Comparison of ENCODE assay signal across 1 cellular context in genomic region chr1:8742022-8742924, GRCh38.
TF ChIP-seq lines count a peak whose summit lies in the region.

No MANE protein-coding gene starts in this region.

TF ChIP-seq in HepG2, 621 proteins besides CTCF, POLR2A, EP300 and RAD21 (continued from another document and continues in another):
- TF ChIP-seq KAT2B (IDR thresholded peaks at IDR 0.05; ENCODE audit: borderline replicate concordance, low read depth, low read length), result peak; percentile 86
- 0 out of 2 replicates have a peak, but pooled peaks have one; percentile 65 for TF ChIP-seq ZNF292 (CRISPR knock-in tag; IDR thresholded peaks at IDR 0.05; ENCODE audit: borderline replicate concordance, low read depth)
- TF ChIP-seq ELF1 (CRISPR knock-in tag; IDR thresholded peaks at IDR 0.05), result no peak
- peak; percentile 76 for TF ChIP-seq MAX (IDR thresholded peaks at IDR 0.05)
- TF ChIP-seq ARNTL (CRISPR knock-in tag; IDR thresholded peaks at IDR 0.05), result peak; percentile 69; the same call in 1 of the 2 replicates
- TF ChIP-seq FOXJ3 (CRISPR knock-in tag; IDR thresholded peaks at IDR 0.05; ENCODE audit: borderline replicate concordance), result peak; percentile 100
- TF ChIP-seq FOXP4 (CRISPR knock-in tag; IDR thresholded peaks at IDR 0.05), result peak; percentile 100
- TF ChIP-seq, protein P1, sequence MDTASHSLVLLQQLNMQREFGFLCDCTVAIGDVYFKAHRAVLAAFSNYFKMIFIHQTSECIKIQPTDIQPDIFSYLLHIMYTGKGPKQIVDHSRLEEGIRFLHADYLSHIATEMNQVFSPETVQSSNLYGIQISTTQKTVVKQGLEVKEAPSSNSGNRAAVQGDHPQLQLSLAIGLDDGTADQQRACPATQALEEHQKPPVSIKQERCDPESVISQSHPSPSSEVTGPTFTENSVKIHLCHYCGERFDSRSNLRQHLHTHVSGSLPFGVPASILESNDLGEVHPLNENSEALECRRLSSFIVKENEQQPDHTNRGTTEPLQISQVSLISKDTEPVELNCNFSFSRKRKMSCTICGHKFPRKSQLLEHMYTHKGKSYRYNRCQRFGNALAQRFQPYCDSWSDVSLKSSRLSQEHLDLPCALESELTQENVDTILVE (CRISPR knock-in tag; IDR thresholded peaks at IDR 0.05), result peak; percentile 98
- peak; percentile 100 for TF ChIP-seq GATAD2A (CRISPR knock-in tag; IDR thresholded peaks at IDR 0.05)
- TF ChIP-seq CREM (IDR thresholded peaks at IDR 0.05), result peak; percentile 97
- no peak for TF ChIP-seq CREM (CRISPR knock-in tag; IDR thresholded peaks at IDR 0.05)
- no peak for TF ChIP-seq TFDP1 (CRISPR knock-in tag; IDR thresholded peaks at IDR 0.05; ENCODE audit: borderline replicate concordance)
- no peak for TF ChIP-seq ZFYVE20 (CRISPR knock-in tag; IDR thresholded peaks at IDR 0.05; ENCODE audit: borderline replicate concordance, low read depth)
- TF ChIP-seq ZNF468 (CRISPR knock-in tag; IDR thresholded peaks at IDR 0.05), result peak; percentile 78; the same call in 1 of the 2 replicates
- 0 out of 2 replicates have a peak, but pooled peaks have one; percentile 23 for TF ChIP-seq MAFF (IDR thresholded peaks at IDR 0.05; ENCODE audit: low read depth, low read length)
- TF ChIP-seq ELK4 (CRISPR knock-in tag; IDR thresholded peaks at IDR 0.05; ENCODE audit: borderline replicate concordance), result no peak
- TF ChIP-seq MXI1 (IDR thresholded peaks at IDR 0.05; ENCODE audit: borderline replicate concordance, low read depth, low read length), result peak; percentile 63; the same call in 1 of the 3 replicates
- peak; percentile 99 for TF ChIP-seq RXRB (CRISPR knock-in tag; IDR thresholded peaks at IDR 0.05; ENCODE audit: borderline replicate concordance)
- no peak for TF ChIP-seq CBX1 (IDR thresholded peaks at IDR 0.05; ENCODE audit: low read depth)
- peak; percentile 91; the same call in 1 of the 2 replicates for TF ChIP-seq HOXD1 (CRISPR knock-in tag; IDR thresholded peaks at IDR 0.05)
- peak; percentile 96 for TF ChIP-seq ZFP1 (CRISPR knock-in tag; IDR thresholded peaks at IDR 0.05)
- TF ChIP-seq, protein P2, sequence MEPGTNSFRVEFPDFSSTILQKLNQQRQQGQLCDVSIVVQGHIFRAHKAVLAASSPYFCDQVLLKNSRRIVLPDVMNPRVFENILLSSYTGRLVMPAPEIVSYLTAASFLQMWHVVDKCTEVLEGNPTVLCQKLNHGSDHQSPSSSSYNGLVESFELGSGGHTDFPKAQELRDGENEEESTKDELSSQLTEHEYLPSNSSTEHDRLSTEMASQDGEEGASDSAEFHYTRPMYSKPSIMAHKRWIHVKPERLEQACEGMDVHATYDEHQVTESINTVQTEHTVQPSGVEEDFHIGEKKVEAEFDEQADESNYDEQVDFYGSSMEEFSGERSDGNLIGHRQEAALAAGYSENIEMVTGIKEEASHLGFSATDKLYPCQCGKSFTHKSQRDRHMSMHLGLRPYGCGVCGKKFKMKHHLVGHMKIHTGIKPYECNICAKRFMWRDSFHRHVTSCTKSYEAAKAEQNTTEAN (CRISPR knock-in tag; conservative IDR thresholded peaks at IDR 0.05), result peak; percentile 99
- TF ChIP-seq, protein P3, sequence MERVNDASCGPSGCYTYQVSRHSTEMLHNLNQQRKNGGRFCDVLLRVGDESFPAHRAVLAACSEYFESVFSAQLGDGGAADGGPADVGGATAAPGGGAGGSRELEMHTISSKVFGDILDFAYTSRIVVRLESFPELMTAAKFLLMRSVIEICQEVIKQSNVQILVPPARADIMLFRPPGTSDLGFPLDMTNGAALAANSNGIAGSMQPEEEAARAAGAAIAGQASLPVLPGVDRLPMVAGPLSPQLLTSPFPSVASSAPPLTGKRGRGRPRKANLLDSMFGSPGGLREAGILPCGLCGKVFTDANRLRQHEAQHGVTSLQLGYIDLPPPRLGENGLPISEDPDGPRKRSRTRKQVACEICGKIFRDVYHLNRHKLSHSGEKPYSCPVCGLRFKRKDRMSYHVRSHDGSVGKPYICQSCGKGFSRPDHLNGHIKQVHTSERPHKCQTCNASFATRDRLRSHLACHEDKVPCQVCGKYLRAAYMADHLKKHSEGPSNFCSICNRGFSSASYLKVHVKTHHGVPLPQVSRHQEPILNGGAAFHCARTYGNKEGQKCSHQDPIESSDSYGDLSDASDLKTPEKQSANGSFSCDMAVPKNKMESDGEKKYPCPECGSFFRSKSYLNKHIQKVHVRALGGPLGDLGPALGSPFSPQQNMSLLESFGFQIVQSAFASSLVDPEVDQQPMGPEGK (CRISPR knock-in tag; IDR thresholded peaks at IDR 0.05), result peak; percentile 75; the same call in 1 of the 2 replicates
- 0 out of 2 replicates have a peak, but pooled peaks have one; percentile 40 for TF ChIP-seq ZNF672 (CRISPR knock-in tag; IDR thresholded peaks at IDR 0.05)
- TF ChIP-seq JUND (CRISPR knock-in tag; IDR thresholded peaks at IDR 0.05), result peak; percentile 53
- TF ChIP-seq, protein P4, sequence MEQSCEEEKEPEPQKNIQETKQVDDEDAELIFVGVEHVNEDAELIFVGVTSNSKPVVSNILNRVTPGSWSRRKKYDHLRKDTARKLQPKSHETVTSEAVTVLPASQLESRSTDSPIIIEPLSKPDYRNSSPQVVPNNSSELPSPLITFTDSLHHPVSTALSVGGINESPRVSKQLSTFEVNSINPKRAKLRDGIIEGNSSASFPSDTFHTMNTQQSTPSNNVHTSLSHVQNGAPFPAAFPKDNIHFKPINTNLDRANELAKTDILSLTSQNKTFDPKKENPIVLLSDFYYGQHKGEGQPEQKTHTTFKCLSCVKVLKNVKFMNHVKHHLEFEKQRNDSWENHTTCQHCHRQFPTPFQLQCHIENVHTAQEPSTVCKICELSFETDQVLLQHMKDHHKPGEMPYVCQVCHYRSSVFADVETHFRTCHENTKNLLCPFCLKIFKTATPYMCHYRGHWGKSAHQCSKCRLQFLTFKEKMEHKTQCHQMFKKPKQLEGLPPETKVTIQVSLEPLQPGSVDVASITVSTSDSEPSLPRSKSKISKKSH (CRISPR knock-in tag; IDR thresholded peaks at IDR 0.05; ENCODE audit: borderline replicate concordance), result no peak
- no peak for TF ChIP-seq SP2 (CRISPR knock-in tag; IDR thresholded peaks at IDR 0.05)
- TF ChIP-seq SOX6 (IDR thresholded peaks at IDR 0.05), result no peak
- TF ChIP-seq SOX6 (CRISPR knock-in tag; IDR thresholded peaks at IDR 0.05), result peak; percentile 98
- TF ChIP-seq HOXA3 (CRISPR knock-in tag; IDR thresholded peaks at IDR 0.05), result no peak
- no peak for TF ChIP-seq SRSF9 (IDR thresholded peaks at IDR 0.05; ENCODE audit: borderline replicate concordance, insufficient read depth, low read depth, low read length, poor library complexity, severe bottlenecking)
- no peak for TF ChIP-seq ZFP41 (CRISPR knock-in tag; IDR thresholded peaks at IDR 0.05; ENCODE audit: borderline replicate concordance)
- TF ChIP-seq ZNF576 (CRISPR knock-in tag; IDR thresholded peaks at IDR 0.05), result no peak
- no peak for TF ChIP-seq ZBTB49 (CRISPR knock-in tag; IDR thresholded peaks at IDR 0.05; ENCODE audit: borderline replicate concordance)
- TF ChIP-seq ZNF784 (CRISPR knock-in tag; IDR thresholded peaks at IDR 0.05; ENCODE audit: borderline replicate concordance), result no peak
- no peak for TF ChIP-seq GPN1 (CRISPR knock-in tag; IDR thresholded peaks at IDR 0.05; ENCODE audit: borderline replicate concordance)
- TF ChIP-seq PRDM4 (CRISPR knock-in tag; IDR thresholded peaks at IDR 0.05; ENCODE audit: borderline replicate concordance), result no peak
- TF ChIP-seq PLSCR1 (CRISPR knock-in tag; IDR thresholded peaks at IDR 0.05; ENCODE audit: borderline replicate concordance), result no peak
- no peak for TF ChIP-seq ZNF513 (CRISPR knock-in tag; conservative IDR thresholded peaks at IDR 0.05)
- TF ChIP-seq ZNF432 (CRISPR knock-in tag; IDR thresholded peaks at IDR 0.05; ENCODE audit: borderline replicate concordance), result no peak
